In the genomic region with DNA sequence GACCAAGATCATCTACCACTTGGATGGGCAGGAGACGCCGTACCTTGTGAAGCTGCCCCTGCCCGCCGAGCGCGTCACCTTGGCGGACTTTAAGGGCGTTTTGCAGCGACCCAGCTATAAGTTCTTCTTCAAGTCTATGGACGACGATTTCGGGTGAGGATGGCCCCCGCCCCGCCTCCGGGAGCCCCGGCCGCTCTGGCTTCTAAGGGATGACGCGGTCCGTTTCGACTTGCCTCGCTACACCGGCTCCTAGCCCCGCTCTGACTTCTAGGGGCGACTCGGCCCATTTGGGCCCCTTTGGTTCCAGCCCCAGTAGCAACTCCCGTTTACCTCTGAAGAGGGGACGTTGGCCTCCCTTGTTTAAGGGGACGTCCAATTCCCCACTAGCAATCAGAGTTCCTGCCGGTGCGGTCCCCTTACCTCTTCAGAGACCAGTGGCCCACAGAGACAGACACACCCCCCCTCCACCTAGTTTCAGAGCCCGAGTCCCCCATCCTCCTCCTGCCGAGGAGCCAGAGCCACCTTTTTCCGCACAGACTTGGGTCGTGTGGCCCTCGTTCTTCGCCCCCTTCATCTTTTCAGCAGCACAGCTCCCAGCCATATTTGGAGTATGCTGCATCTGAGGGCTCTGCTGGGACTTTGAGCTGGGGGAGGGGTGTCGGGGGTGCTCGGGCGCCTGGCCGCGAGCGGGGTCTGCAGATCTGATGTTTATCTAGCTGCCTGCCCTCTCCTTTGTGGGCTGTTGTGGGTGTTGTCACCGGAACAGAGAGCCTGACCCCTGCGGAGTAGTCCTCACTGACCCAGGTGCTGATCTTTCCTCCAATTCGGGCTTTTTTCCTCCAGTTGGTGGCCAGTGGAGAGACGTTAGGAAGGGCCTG, we compare ENCODE assay signal across 8 cellular contexts. TPM values are rescaled to one million over a fixed set of nuclear protein-coding genes. Genes with fewer than 3 reads are reported as not detected.
A peak's percentile ranks its signal among the peaks of the same experiment; 100 is the strongest.
DNase-seq lines count a peak whose midpoint lies in the region; ATAC-seq lines count a peak whose summit lies in the region.

No MANE protein-coding gene starts in this region.

- H3K4me1 Mint-ChIP-seq in activated CD8-positive, alpha-beta T cell treated with anti-CD3 and anti-CD28 coated beads, Interleukin-2, amount 10 ng/mL, durations not matched to agents 7 days and 5 days (ENCODE audit: low read depth): peaks cover 26% of the 10 kb centered on the region

- under 1% methylated on average over 47 of the region's 47 CpGs for WGBS in thymus

- H3K9me3 Mint-ChIP-seq in activated CD8-positive, alpha-beta T cell treated with anti-CD3 and anti-CD28 coated beads, Interleukin-2, amount 10 ng/mL, durations not matched to agents 7 days and 5 days (ENCODE audit: insufficient read depth): no peaks in the 10 kb centered on the region

- peaks cover 5% of the 10 kb centered on the region for H3K36me3 Mint-ChIP-seq in activated CD8-positive, alpha-beta T cell treated with anti-CD3 and anti-CD28 coated beads, Interleukin-2, amount 10 ng/mL, durations not matched to agents 7 days and 5 days (ENCODE audit: low read depth)

- DNase-seq in GM03348 (ENCODE audit: low spot score): peak; percentile 57
- DNase-seq in M059J (ENCODE audit: low read depth): peak; percentile 50
- peak; percentile 58 for DNase-seq in activated CD8-positive, alpha-beta T cell treated with anti-CD3 and anti-CD28 coated beads, Interleukin-2, amount 10 ng/mL, durations not matched to agents 7 days and 5 days
- DNase-seq in epithelial cell of prostate (ENCODE audit: low read depth, low spot score): no peak
- DNase-seq in DMS114 treated with DMSO at 0.1 percent for 48 hours (lab: John Stamatoyannopoulos, UW; ENCODE audit: unreplicated experiment): no peak

- CTCF ChIA-PET in activated CD8-positive, alpha-beta T cell treated with anti-CD3 and anti-CD28 coated beads, Interleukin-2, amount 10 ng/mL, durations not matched to agents 7 days and 5 days (lab: Charles Lee): interaction anchor here (1.1 to 1.7 kb wide), 6 partner anchors 10 to 260 kb away, joined by 3 to 4 read pairs (median 4); partner anchors contain the start of gene EEF1AKMT4

- H3K4me3 ChIP-seq in muscle layer of duodenum (ENCODE audit: low read depth in 1 of 2, low read length in 2 of 2) (peak overlapping the region; percentile 88 to 93), thymus (ENCODE audit: low read length) (peak overlapping the region; percentile 69)

- peak; percentile 23 for ATAC-seq in GM21737 (IDR thresholded peaks at IDR 0.05; ENCODE audit: unreplicated experiment)
- ATAC-seq in activated CD8-positive, alpha-beta T cell treated with anti-CD3 and anti-CD28 coated beads, Interleukin-2, amount 10 ng/mL, durations not matched to agents 7 days and 5 days: peak; percentile 58

- H3K4me3 Mint-ChIP-seq in activated CD8-positive, alpha-beta T cell treated with anti-CD3 and anti-CD28 coated beads, Interleukin-2, amount 10 ng/mL, durations not matched to agents 7 days and 5 days: peak overlapping the region; percentile 95

- H3K4me1 ChIP-seq in muscle layer of duodenum (ENCODE audit: control insufficient read depth in 1 of 2, insufficient read depth in 2 of 2, low read length in 2 of 2): peaks cover 17 to 46% of the 10 kb centered on the region in 2 donors
- peaks cover 9% of the 10 kb centered on the region for H3K4me1 ChIP-seq in thymus (ENCODE audit: control insufficient read depth, insufficient read depth, low read length)

- H3K27me3 Mint-ChIP-seq in activated CD8-positive, alpha-beta T cell treated with anti-CD3 and anti-CD28 coated beads, Interleukin-2, amount 10 ng/mL, durations not matched to agents 7 days and 5 days (ENCODE audit: low read depth): no peaks in the 10 kb centered on the region

- peak overlapping the region; percentile 81 for H3K27ac Mint-ChIP-seq in activated CD8-positive, alpha-beta T cell treated with anti-CD3 and anti-CD28 coated beads, Interleukin-2, amount 10 ng/mL, durations not matched to agents 7 days and 5 days

- POLR2A ChIA-PET in activated CD8-positive, alpha-beta T cell treated with anti-CD3 and anti-CD28 coated beads, Interleukin-2, amount 10 ng/mL, durations not matched to agents 7 days and 5 days (lab: Charles Lee): interaction anchor here (0.7 to 1.5 kb wide), 6 partner anchors 13 to 1453 kb away, joined by 3 to 5 read pairs (median 3); partner anchors contain the start of gene EIF2B5

- H3K9me3 ChIP-seq in muscle layer of duodenum (ENCODE audit: control insufficient read depth in 1 of 2, low read length in 2 of 2): no peaks in the 10 kb centered on the region
- H3K9me3 ChIP-seq in thymus (ENCODE audit: control insufficient read depth): no peaks in the 10 kb centered on the region

- H3K27ac ChIP-seq in epithelial cell of prostate (peak overlapping the region; percentile 79), muscle layer of duodenum (ENCODE audit: low read length) (peak overlapping the region; percentile 91), thymus (ENCODE audit: low read depth) (peak overlapping the region; percentile 79)

- no peaks in the 10 kb centered on the region for H3K27me3 ChIP-seq in muscle layer of duodenum (ENCODE audit: low read depth, low read length)
- H3K27me3 ChIP-seq in thymus (ENCODE audit: control insufficient read depth, insufficient read depth): no peaks in the 10 kb centered on the region

- H3K36me3 ChIP-seq in muscle layer of duodenum (ENCODE audit: control insufficient read depth in 1 of 2, insufficient read depth in 2 of 2, low read length in 2 of 2) (no peaks in the 10 kb centered on the region), thymus (ENCODE audit: control insufficient read depth, insufficient read depth) (no peaks in the 10 kb centered on the region)

RNA-seq across cellular contexts. Expression of gene DVL3, which starts 0.7 kb away (rescaled TPM):
- 21.2 and 30.3 TPM in 2 replicates for total RNA-seq in M059J (2014; rRNA removed; shearing (Covaris generic))
- total RNA-seq in activated CD8-positive, alpha-beta T cell treated with anti-CD3 and anti-CD28 coated beads, Interleukin-2, amount 10 ng/mL, durations not matched to agents 7 days and 5 days: 10 to 100 TPM; 31.2 to 32.6 TPM
- 26.0 TPM for polyA plus RNA-seq in thymus

RNA-seq across cellular contexts. Expression of gene AP2M1, which starts 18.8 kb away (rescaled TPM):
- 676 and 795 TPM in 2 replicates for total RNA-seq in M059J (2014; rRNA removed; shearing (Covaris generic))
- 100 to 1,000 TPM; 228 to 231 TPM for total RNA-seq in activated CD8-positive, alpha-beta T cell treated with anti-CD3 and anti-CD28 coated beads, Interleukin-2, amount 10 ng/mL, durations not matched to agents 7 days and 5 days
- polyA plus RNA-seq in thymus: 165 TPM

RNA-seq across cellular contexts. Expression of gene EIF2B5, which starts 20.7 kb away (rescaled TPM):
- 29.4 and 43.6 TPM in 2 replicates for total RNA-seq in M059J (2014; rRNA removed; shearing (Covaris generic))
- total RNA-seq in activated CD8-positive, alpha-beta T cell treated with anti-CD3 and anti-CD28 coated beads, Interleukin-2, amount 10 ng/mL, durations not matched to agents 7 days and 5 days: 10 to 100 TPM; 55.1 to 55.4 TPM
- 47.3 TPM for polyA plus RNA-seq in thymus

RNA-seq across cellular contexts. Expression of gene ABCF3, which starts 30.1 kb away (rescaled TPM):
- 27.4 and 43.4 TPM in 2 replicates for total RNA-seq in M059J (2014; rRNA removed; shearing (Covaris generic))
- 10 to 100 TPM; 56.6 to 57.8 TPM for total RNA-seq in activated CD8-positive, alpha-beta T cell treated with anti-CD3 and anti-CD28 coated beads, Interleukin-2, amount 10 ng/mL, durations not matched to agents 7 days and 5 days
- 60.6 TPM for polyA plus RNA-seq in thymus

RNA-seq across cellular contexts. Expression of gene HTR3E, which starts 59.0 kb away (rescaled TPM):
- not detected in 2 replicates for total RNA-seq in M059J (2014; rRNA removed; shearing (Covaris generic))
- total RNA-seq in activated CD8-positive, alpha-beta T cell treated with anti-CD3 and anti-CD28 coated beads, Interleukin-2, amount 10 ng/mL, durations not matched to agents 7 days and 5 days: not detected
- polyA plus RNA-seq in thymus: 0.05 TPM

Comparison
In these comparisons a context has a peak if more than half of its experiments do, and no peak if none do; other contexts are left out.
1. DNase-seq: peak in GM03348 (single experiment), M059J (single experiment) and activated CD8-positive, alpha-beta T cell treated with anti-CD3 and anti-CD28 coated beads, Interleukin-2, amount 10 ng/mL, durations not matched to agents 7 days and 5 days (single experiment); none in epithelial cell of prostate (single experiment) and DMS114 treated with DMSO at 0.1 percent for 48 hours (single experiment).
2. Peak in every context shown above with its lines, with median percentiles within 50 percentile points of each other: H3K27ac ChIP-seq.